26 cellular contexts compared by ENCODE assay signal in the genomic region with DNA sequence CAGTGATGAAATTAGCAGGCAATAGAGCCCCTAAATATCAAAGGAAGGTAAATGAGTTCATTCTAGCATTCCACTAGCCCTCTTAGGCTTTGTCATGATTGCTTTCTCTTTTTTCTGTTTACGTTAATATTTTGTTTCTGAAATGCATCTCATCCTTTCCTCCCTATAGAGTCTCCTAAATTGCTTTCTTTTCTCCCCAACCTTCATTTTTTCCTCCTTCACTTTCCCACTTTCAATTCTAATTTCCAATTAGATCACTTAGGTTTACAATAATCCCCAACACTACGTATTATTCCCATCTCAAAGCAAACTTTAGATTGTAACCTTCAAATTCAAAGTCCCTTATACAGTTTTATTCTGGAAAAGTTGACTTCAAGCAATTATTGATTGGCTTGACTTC.
DNase-seq lines count a peak whose midpoint lies in the region; ATAC-seq, FAIRE-seq and TF ChIP-seq lines count a peak whose summit lies in the region.
"Had no signal": no experiment of that assay in that cellular context is flagged by ENCODE, and none has a peak within 500 bp of the region (broad histone marks: within the 10 kb centered on the region; RNA-seq: fewer than 3 reads in every experiment).

No MANE protein-coding gene starts in this region.

- intact Hi-C loops in activated T-helper 2 cell treated with anti-CD3 and anti-CD28 coated beads, Interferon-gamma antibody, Interleukin-2, Interleukin-4, amounts not matched to agents 10 μg/mL and 5 μg/mL and 100 μg/mL, durations not matched to agents 14 hours and 24 hours and 36 hours (cut with micrococcal nuclease), result no loop called here

- H3K36me3 Mint-ChIP-seq in T-helper 17 cell (ENCODE audit: low read depth), result peaks cover under 1% of the 10 kb centered on the region
- no peaks in the 10 kb centered on the region for H3K36me3 Mint-ChIP-seq in neural progenitor cell
- peaks cover 3% of the 10 kb centered on the region for H3K36me3 Mint-ChIP-seq in activated T-helper 2 cell treated with anti-CD3 and anti-CD28 coated beads, Interferon-gamma antibody, Interleukin-2, Interleukin-4, amounts not matched to agents 10 μg/mL and 5 μg/mL and 100 μg/mL, durations not matched to agents 14 hours and 24 hours and 36 hours (ENCODE audit: low read depth)

- H3K27me3 Mint-ChIP-seq in T-helper 17 cell (no peaks in the 10 kb centered on the region), neural progenitor cell (ENCODE audit: insufficient read depth, low read depth) (peaks cover 3% of the 10 kb centered on the region)
- H3K27me3 Mint-ChIP-seq in activated T-helper 2 cell treated with anti-CD3 and anti-CD28 coated beads, Interferon-gamma antibody, Interleukin-2, Interleukin-4, amounts not matched to agents 10 μg/mL and 5 μg/mL and 100 μg/mL, durations not matched to agents 14 hours and 24 hours and 36 hours (ENCODE audit: low read depth), result no peaks in the 10 kb centered on the region
- H3K27me3 Mint-ChIP-seq: CD4-positive, alpha-beta T cell had no signal

- H3K4me1 Mint-ChIP-seq in T-helper 17 cell (peaks cover 10% of the 10 kb centered on the region), neural progenitor cell (peaks cover 22% of the 10 kb centered on the region)
- H3K4me1 Mint-ChIP-seq in activated T-helper 2 cell treated with anti-CD3 and anti-CD28 coated beads, Interferon-gamma antibody, Interleukin-2, Interleukin-4, amounts not matched to agents 10 μg/mL and 5 μg/mL and 100 μg/mL, durations not matched to agents 14 hours and 24 hours and 36 hours (ENCODE audit: low read depth), result peaks cover 12% of the 10 kb centered on the region
- H3K4me1 Mint-ChIP-seq: CD14-positive monocyte had no signal

- no peak overlapping the region for H3K9ac ChIP-seq in neural progenitor cell
- H3K9ac ChIP-seq in skeletal muscle tissue (ENCODE audit: low read depth in 1 of 3, low read length in 3 of 3), result no peak overlapping the region
- H3K9ac ChIP-seq: BLaER1 treated with 17β-estradiol and CSF1 and Interleukin-3, amounts not matched to agents 10 nM and 100 nM had no signal

- H3K4me3 ChIP-seq in neural progenitor cell (no peak overlapping the region), skeletal muscle tissue (ENCODE audit: low read length in 3 of 3) (no peak overlapping the region)
- H3K4me3 ChIP-seq: A549; BLaER1 treated with 17β-estradiol and CSF1 and Interleukin-3, amounts not matched to agents 10 nM and 100 nM; GM12878; HAP-1 had no signal

- H3K36me3 ChIP-seq in neural progenitor cell (no peaks in the 10 kb centered on the region), skeletal muscle tissue (ENCODE audit: control insufficient read depth in 3 of 3, insufficient read depth in 3 of 3, low read length in 3 of 3) (no peaks in the 10 kb centered on the region)
- H3K36me3 ChIP-seq: BE2C; BLaER1 treated with 17β-estradiol and CSF1 and Interleukin-3, amounts not matched to agents 10 nM and 100 nM; HAP-1 had no signal

- no peaks in the 10 kb centered on the region for H3F3A ChIP-seq in neural progenitor cell (ENCODE audit: low read depth)

- H3K27me3 ChIP-seq in neural progenitor cell (no peaks in the 10 kb centered on the region), skeletal muscle tissue (ENCODE audit: control insufficient read depth in 3 of 3, insufficient read depth in 3 of 3, low read length in 3 of 3) (no peaks in the 10 kb centered on the region)
- H3K27me3 ChIP-seq: BE2C; BLaER1 treated with 17β-estradiol and CSF1 and Interleukin-3, amounts not matched to agents 10 nM and 100 nM had no signal

- FAIRE-seq in GM12892 (lab: Jason Lieb, UNC), result peak; percentile 17
- FAIRE-seq: A549, D721Med, GM12878, GM18507, H54 had no signal

- ATAC-seq in T-helper 17 cell (no peak), GM18519 (IDR thresholded peaks at IDR 0.05; ENCODE audit: low FRiP score, unreplicated experiment) (no peak)
- ATAC-seq: A549, GM12878 had no signal

- peak overlapping the region; percentile 1 for H3K4me3 Mint-ChIP-seq in T-helper 17 cell
- peak overlapping the region; percentile 49 for H3K4me3 Mint-ChIP-seq in neural progenitor cell
- H3K4me3 Mint-ChIP-seq in activated T-helper 2 cell treated with anti-CD3 and anti-CD28 coated beads, Interferon-gamma antibody, Interleukin-2, Interleukin-4, amounts not matched to agents 10 μg/mL and 5 μg/mL and 100 μg/mL, durations not matched to agents 14 hours and 24 hours and 36 hours (ENCODE audit: low read depth), result no peak overlapping the region
- H3K4me3 Mint-ChIP-seq: CD14-positive monocyte; CD4-positive, alpha-beta T cell; CD8-positive, alpha-beta memory T cell had no signal

- H3K9me3 ChIP-seq in T-helper 17 cell (ENCODE audit: control insufficient read depth, low read length, poor library complexity, severe bottlenecking) (no peaks in the 10 kb centered on the region), neural progenitor cell (ENCODE audit: low read depth) (no peaks in the 10 kb centered on the region), skeletal muscle tissue (ENCODE audit: control insufficient read depth in 3 of 3, low read length in 3 of 3) (no peaks in the 10 kb centered on the region)
- H3K9me3 ChIP-seq: BE2C, HAP-1 had no signal

- H3K79me2 ChIP-seq in neural progenitor cell (ENCODE audit: low read depth), result no peaks in the 10 kb centered on the region

- H3K27ac ChIP-seq in neural progenitor cell (no peak overlapping the region), skeletal muscle tissue (ENCODE audit: low read depth, low read length) (peak overlapping the region; percentile 71)
- H3K27ac ChIP-seq: BLaER1 treated with 17β-estradiol and CSF1 and Interleukin-3, amounts not matched to agents 10 nM and 100 nM had no signal

- no peak for TF ChIP-seq CTCF in neural progenitor cell (IDR thresholded peaks at IDR 0.05)

- H3K27ac Mint-ChIP-seq in T-helper 17 cell, result peak overlapping the region; percentile 16
- H3K27ac Mint-ChIP-seq in neural progenitor cell, result no peak overlapping the region
- no peak overlapping the region for H3K27ac Mint-ChIP-seq in activated T-helper 2 cell treated with anti-CD3 and anti-CD28 coated beads, Interferon-gamma antibody, Interleukin-2, Interleukin-4, amounts not matched to agents 10 μg/mL and 5 μg/mL and 100 μg/mL, durations not matched to agents 14 hours and 24 hours and 36 hours
- H3K27ac Mint-ChIP-seq: CD14-positive monocyte; CD4-positive, alpha-beta T cell had no signal

- H4K20me1 ChIP-seq in neural progenitor cell (ENCODE audit: low read depth), result no peaks in the 10 kb centered on the region
- H4K20me1 ChIP-seq: BLaER1 treated with 17β-estradiol and CSF1 and Interleukin-3, amounts not matched to agents 10 nM and 100 nM had no signal

- no peak for TF ChIP-seq POLR2A in GM12892 (IDR thresholded peaks at IDR 0.05; ENCODE audit: low read depth, low read length)

- DNase-seq in GM12892 (ENCODE audit: insufficient read length) (no peak), T-helper 17 cell (no peak), neural progenitor cell (ENCODE audit: low spot score) (no peak)
- no peak for DNase-seq in activated T-helper 2 cell treated with anti-CD3 and anti-CD28 coated beads, Interferon-gamma antibody, Interleukin-2, Interleukin-4, amounts not matched to agents 10 μg/mL and 5 μg/mL and 100 μg/mL, durations not matched to agents 14 hours and 24 hours and 36 hours (ENCODE audit: low spot score)
- no peak for DNase-seq in activated CD8-positive, alpha-beta memory T cell treated with anti-CD3 and anti-CD28 coated beads, Interleukin-2, amount 50 U/mL, for 4 hours
- DNase-seq: 8988T; ACHN; AML-193; BE2C; CD4-positive, alpha-beta T cell; CD8-positive, alpha-beta memory T cell; DMS 273 treated with DMSO at 0.1 percent for 48 hours; DMS79; EL; GDM1; GOT3 had no signal

- no peaks in the 10 kb centered on the region for H3K9me3 Mint-ChIP-seq in neural progenitor cell
- H3K9me3 Mint-ChIP-seq in activated T-helper 2 cell treated with anti-CD3 and anti-CD28 coated beads, Interferon-gamma antibody, Interleukin-2, Interleukin-4, amounts not matched to agents 10 μg/mL and 5 μg/mL and 100 μg/mL, durations not matched to agents 14 hours and 24 hours and 36 hours, result no peaks in the 10 kb centered on the region
- H3K9me3 Mint-ChIP-seq: CD14-positive monocyte; CD4-positive, alpha-beta T cell; CD8-positive, alpha-beta memory T cell had no signal

- H3K4me2 ChIP-seq in neural progenitor cell, result no peak overlapping the region
- H3K4me2 ChIP-seq: A549; BLaER1 treated with 17β-estradiol and CSF1 and Interleukin-3, amounts not matched to agents 10 nM and 100 nM had no signal

- no peak overlapping the region for H2AFZ ChIP-seq in neural progenitor cell (replicated peaks)

- H3K4me1 ChIP-seq in neural progenitor cell (peaks cover 10% of the 10 kb centered on the region), skeletal muscle tissue (ENCODE audit: control insufficient read depth in 3 of 3, insufficient read depth in 3 of 3, low read length in 3 of 3) (peaks cover 17 to 26% (median 24%) of the 10 kb centered on the region in 3 donors)
- H3K4me1 ChIP-seq: HAP-1 had no signal
